Comparison of ENCODE assay signal across 18 cellular contexts in the genomic region with DNA sequence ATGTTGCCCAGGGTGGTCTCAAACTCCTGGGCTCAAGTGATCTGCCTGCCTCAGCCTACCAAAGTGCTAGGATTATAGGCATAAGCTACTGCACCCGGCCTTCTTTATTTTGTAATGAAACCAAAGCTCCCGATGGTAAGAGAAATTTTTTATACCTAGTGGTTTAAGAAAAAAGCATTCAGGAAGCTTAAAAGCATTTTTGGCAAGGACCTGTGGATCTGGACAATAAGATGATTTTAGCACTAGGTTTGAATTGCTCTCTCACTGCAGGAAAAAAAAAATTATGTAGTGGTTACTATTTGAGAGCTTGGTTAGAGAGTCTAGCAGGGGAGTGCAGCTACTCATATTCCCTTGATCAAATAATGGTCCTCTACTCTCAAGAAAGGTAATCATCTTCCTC.
"Had no signal": no experiment of that assay in that cellular context is flagged by ENCODE, and none has a peak within 500 bp of the region (broad histone marks: within the 10 kb centered on the region; RNA-seq: fewer than 3 reads in every experiment).

No MANE protein-coding gene starts in this region.

- DNase-seq: activated CD4-positive, alpha-beta memory T cell treated with anti-CD3 and anti-CD28 coated beads, Interleukin-2, amount 10 ng/mL, durations not matched to agents 7 days and 5 days; activated CD4-positive, alpha-beta T cell treated with anti-CD3 and anti-CD28 coated beads for 48 hours; activated CD4-positive, CD25-positive, alpha-beta regulatory T cell; activated CD8-positive, alpha-beta memory T cell treated with anti-CD3 and anti-CD28 coated beads, Interleukin-2, amount 10 ng/mL, durations not matched to agents 7 days and 5 days; activated naive CD4-positive, alpha-beta T cell treated with Interleukin-2 at 50 U/mL for 16 hours; activated naive CD8-positive, alpha-beta T cell treated with anti-CD3 and anti-CD28 coated beads, Interleukin-2, amount 10 ng/mL, durations not matched to agents 7 days and 5 days; amygdala; body of pancreas; caudate nucleus; effector memory CD8-positive, alpha-beta T cell; esophagus squamous epithelium; mesenchymal stem cell; mucosa of descending colon; naive B cell; retina; stimulated activated CD8-positive, alpha-beta memory T cell treated with anti-CD3 and anti-CD28 coated beads, Interleukin-4, amount 100 ng/mL, for 48 hours; stimulated activated naive CD4-positive, alpha-beta T cell; thyroid gland had no signal

- ATAC-seq: activated CD8-positive, alpha-beta memory T cell treated with anti-CD3 and anti-CD28 coated beads, Interleukin-2, amount 10 ng/mL, durations not matched to agents 7 days and 5 days; body of pancreas; effector memory CD8-positive, alpha-beta T cell; mucosa of descending colon had no signal

- H3K4me1 ChIP-seq: body of pancreas, esophagus squamous epithelium, thyroid gland had no signal

- H3K9me3 ChIP-seq: body of pancreas, esophagus squamous epithelium, mucosa of descending colon, thyroid gland had no signal

- H3K27me3 ChIP-seq: body of pancreas, esophagus squamous epithelium, thyroid gland had no signal

- H3K36me3 ChIP-seq: esophagus squamous epithelium, thyroid gland had no signal

- H3K4me3 ChIP-seq: body of pancreas, esophagus squamous epithelium, mucosa of descending colon, thyroid gland had no signal

- H3K27ac ChIP-seq: body of pancreas, esophagus squamous epithelium, thyroid gland had no signal
